10 cellular contexts compared by ENCODE assay signal in genomic region chr2:47897191-47897955, GRCh38.
DNase-seq lines count a peak whose midpoint lies in the region; ATAC-seq and TF ChIP-seq lines count a peak whose summit lies in the region.
"Had no signal": no experiment of that assay in that cellular context is flagged by ENCODE, and none has a peak within 500 bp of the region (broad histone marks: within the 10 kb centered on the region; RNA-seq: fewer than 3 reads in every experiment).

No MANE protein-coding gene starts in this region.

- 0 out of 2 replicates have a peak, but pooled peaks cover 1% of the 10 kb centered on the region for H3K36me3 ChIP-seq in Loucy (ENCODE audit: insufficient read depth, low read length)

- peak overlapping the region; percentile 78 for H3K4me3 Mint-ChIP-seq in activated naive CD4-positive, alpha-beta T cell treated with anti-CD3 and anti-CD28 coated beads, Interleukin-2, amount 50 U/mL, for 24 hours
- H3K4me3 Mint-ChIP-seq in dendritic cell treated with granulocyte-macrophage colony-stimulating factor and Interleukin-4, amounts not matched to agents 40 ng/mL and 50 ng/mL, for 4 days: peak overlapping the region; percentile 45
- H3K4me3 Mint-ChIP-seq in stimulated activated naive CD8-positive, alpha-beta T cell treated with anti-CD3 and anti-CD28 coated beads, Interleukin-15, amount 100 ng/mL, for 72 hours: peak overlapping the region; percentile 55 to 56

- no peaks in the 10 kb centered on the region for H3K27me3 ChIP-seq in Loucy (ENCODE audit: insufficient read depth, low read length, poor library complexity, severe bottlenecking)

- no peaks in the 10 kb centered on the region for H3K9me3 Mint-ChIP-seq in activated naive CD4-positive, alpha-beta T cell treated with anti-CD3 and anti-CD28 coated beads, Interleukin-2, amount 50 U/mL, for 24 hours
- H3K9me3 Mint-ChIP-seq in dendritic cell treated with granulocyte-macrophage colony-stimulating factor and Interleukin-4, amounts not matched to agents 40 ng/mL and 50 ng/mL, for 4 days: no peaks in the 10 kb centered on the region
- H3K9me3 Mint-ChIP-seq in stimulated activated naive CD8-positive, alpha-beta T cell treated with anti-CD3 and anti-CD28 coated beads, Interleukin-15, amount 100 ng/mL, for 72 hours: no peaks in the 10 kb centered on the region

- peaks cover 100% of the 10 kb centered on the region for H3K79me2 ChIP-seq in Loucy (ENCODE audit: insufficient read depth, low read length)

- DNase-seq in activated naive CD4-positive, alpha-beta T cell treated with Interleukin-2 at 50 U/mL for 16 hours: no peak
- DNase-seq in stimulated activated naive CD8-positive, alpha-beta T cell treated with anti-CD3 and anti-CD28 coated beads, Interleukin-15, amount 100 ng/mL, for 72 hours: no peak
- DNase-seq in NCI-H1048 (lab: John Stamatoyannopoulos, UW) (no peak), DMS79 (lab: John Stamatoyannopoulos, UW) (no peak), RKO (ENCODE audit: low spot score) (no peak)
- DNase-seq: NCI-H1436 treated with DMSO at 0.1 percent for 48 hours, Right ventricle myocardium superior had no signal

- peak overlapping the region; percentile 11 for H3K4me3 ChIP-seq in Loucy (ENCODE audit: low read length, poor library complexity, severe bottlenecking)

- no peak for TF ChIP-seq CTCF in Loucy (conservative IDR thresholded peaks at IDR 0.05; ENCODE audit: low read length)

- no peak overlapping the region for H3K9ac ChIP-seq in Loucy (ENCODE audit: low read depth, low read length, poor library complexity, severe bottlenecking)

- intact Hi-C loops in dendritic cell treated with granulocyte-macrophage colony-stimulating factor and Interleukin-4, amounts not matched to agents 40 ng/mL and 50 ng/mL, for 4 days (cut with micrococcal nuclease): loop anchor here (5.0 kb wide), 1 partner anchor 40 kb away; no protein-coding TSS in a partner anchor

- ATAC-seq in stimulated activated naive CD8-positive, alpha-beta T cell treated with anti-CD3 and anti-CD28 coated beads, Interleukin-15, amount 100 ng/mL, for 72 hours: no peak

- H3K36me3 Mint-ChIP-seq in activated naive CD4-positive, alpha-beta T cell treated with anti-CD3 and anti-CD28 coated beads, Interleukin-2, amount 50 U/mL, for 24 hours: peaks cover 15% of the 10 kb centered on the region
- H3K36me3 Mint-ChIP-seq in dendritic cell treated with granulocyte-macrophage colony-stimulating factor and Interleukin-4, amounts not matched to agents 40 ng/mL and 50 ng/mL, for 4 days (ENCODE audit: low read depth): peaks cover 11% of the 10 kb centered on the region

- H3K4me2 ChIP-seq in Loucy (ENCODE audit: low read depth, low read length, poor library complexity, severe bottlenecking): peak overlapping the region; percentile 64

- H3K9me3 ChIP-seq in Loucy (ENCODE audit: insufficient read depth, low read depth, low read length): no peaks in the 10 kb centered on the region

- no peaks in the 10 kb centered on the region for H3K9me2 ChIP-seq in Loucy (replicated peaks; ENCODE audit: low read depth, low read length)

- H2AFZ ChIP-seq in Loucy (ENCODE audit: low read length): no peak overlapping the region

- peak overlapping the region; percentile 94 for H3K27ac Mint-ChIP-seq in activated naive CD4-positive, alpha-beta T cell treated with anti-CD3 and anti-CD28 coated beads, Interleukin-2, amount 50 U/mL, for 24 hours
- peak overlapping the region; percentile 86 for H3K27ac Mint-ChIP-seq in dendritic cell treated with granulocyte-macrophage colony-stimulating factor and Interleukin-4, amounts not matched to agents 40 ng/mL and 50 ng/mL, for 4 days
- H3K27ac Mint-ChIP-seq in stimulated activated naive CD8-positive, alpha-beta T cell treated with anti-CD3 and anti-CD28 coated beads, Interleukin-15, amount 100 ng/mL, for 72 hours: peak overlapping the region in 1 of 2 donors; percentile 87

- H4K20me1 ChIP-seq in Loucy (ENCODE audit: insufficient read depth, low read length, poor library complexity, severe bottlenecking): peaks cover 95% of the 10 kb centered on the region

- H3K27me3 Mint-ChIP-seq in activated naive CD4-positive, alpha-beta T cell treated with anti-CD3 and anti-CD28 coated beads, Interleukin-2, amount 50 U/mL, for 24 hours: no peaks in the 10 kb centered on the region
- no peaks in the 10 kb centered on the region for H3K27me3 Mint-ChIP-seq in dendritic cell treated with granulocyte-macrophage colony-stimulating factor and Interleukin-4, amounts not matched to agents 40 ng/mL and 50 ng/mL, for 4 days
- H3K27me3 Mint-ChIP-seq in stimulated activated naive CD8-positive, alpha-beta T cell treated with anti-CD3 and anti-CD28 coated beads, Interleukin-15, amount 100 ng/mL, for 72 hours: no peaks in the 10 kb centered on the region

- peaks cover 49% of the 10 kb centered on the region for H3K4me1 ChIP-seq in Loucy (ENCODE audit: insufficient read depth, low read length, poor library complexity, severe bottlenecking)

- no peaks in the 10 kb centered on the region for H3F3A ChIP-seq in Loucy (ENCODE audit: low read depth)

- H3K4me1 Mint-ChIP-seq in activated naive CD4-positive, alpha-beta T cell treated with anti-CD3 and anti-CD28 coated beads, Interleukin-2, amount 50 U/mL, for 24 hours: peaks cover 78% of the 10 kb centered on the region
- peaks cover 52% of the 10 kb centered on the region for H3K4me1 Mint-ChIP-seq in dendritic cell treated with granulocyte-macrophage colony-stimulating factor and Interleukin-4, amounts not matched to agents 40 ng/mL and 50 ng/mL, for 4 days (ENCODE audit: low read depth)
- peaks cover 72% of the 10 kb centered on the region for H3K4me1 Mint-ChIP-seq in stimulated activated naive CD8-positive, alpha-beta T cell treated with anti-CD3 and anti-CD28 coated beads, Interleukin-15, amount 100 ng/mL, for 72 hours
